8 cellular contexts compared by ENCODE assay signal in genomic region chr15:67091966-67092677, GRCh38. TPM values are rescaled to one million over a fixed set of nuclear protein-coding genes. Genes with fewer than 3 reads are reported as not detected.
A peak's percentile ranks its signal among the peaks of the same experiment; 100 is the strongest.
DNase-seq lines count a peak whose midpoint lies in the region; ATAC-seq and TF ChIP-seq lines count a peak whose summit lies in the region.
"Had no signal": no experiment of that assay in that cellular context is flagged by ENCODE, and none has a peak within 500 bp of the region (broad histone marks: within the 10 kb centered on the region; RNA-seq: fewer than 3 reads in every experiment).

No MANE protein-coding gene starts in this region.

- no peak for TF ChIP-seq EP300 in esophagus muscularis mucosa (IDR thresholded peaks at IDR 0.05)

- ATAC-seq in HG02852 (IDR thresholded peaks at IDR 0.05; ENCODE audit: unreplicated experiment) (peak; percentile 11), RWPE2 (ENCODE audit: low read depth) (no peak), gastrocnemius medialis (no peak), HG03439 (IDR thresholded peaks at IDR 0.05; ENCODE audit: unreplicated experiment) (no peak)

- TF ChIP-seq POLR2A in esophagus muscularis mucosa (IDR thresholded peaks at IDR 0.05; ENCODE audit: low read depth): no peak
- TF ChIP-seq POLR2A in gastrocnemius medialis (IDR thresholded peaks at IDR 0.05): no peak

- 58% methylated on average over 7 of the region's 7 CpGs for WGBS in esophagus muscularis mucosa

- in situ Hi-C loops in gastrocnemius medialis (cut with MboI; ENCODE audit: low sequenced_read_pairs in 4 of 4): no loop called here

- H3K4me3 ChIP-seq in RWPE2 (ENCODE audit: severe bottlenecking) (no peak overlapping the region), esophagus muscularis mucosa (no peak overlapping the region), gastrocnemius medialis (no peak overlapping the region)

- DNase-seq in RWPE2 (ENCODE audit: low spot score) (no peak), esophagus muscularis mucosa (ENCODE audit: extremely low spot score) (no peak), gastrocnemius medialis (no peak), NCI-H82 treated with DMSO at 0.1 percent for 48 hours (lab: John Stamatoyannopoulos, UW; ENCODE audit: unreplicated experiment) (no peak)
- no peak for DNase-seq in stimulated activated CD4-positive, alpha-beta T cell treated with anti-CD3 and anti-CD28 coated beads, Interleukin-4, amount 100 ng/mL, for 24 hours
- DNase-seq: anterior cingulate cortex had no signal

- H3K36me3 ChIP-seq in RWPE2 (ENCODE audit: low read depth) (peaks cover 56% of the 10 kb centered on the region), esophagus muscularis mucosa (peaks cover 0 to 23% (median 11%) of the 10 kb centered on the region in 4 donors), gastrocnemius medialis (no peaks in the 10 kb centered on the region)

- peaks cover 86% of the 10 kb centered on the region for H3K4me1 ChIP-seq in RWPE2 (ENCODE audit: insufficient read depth, poor library complexity, severe bottlenecking)
- H3K4me1 ChIP-seq in esophagus muscularis mucosa: peaks cover 58 to 82% (median 73%) of the 10 kb centered on the region in 4 donors
- H3K4me1 ChIP-seq in gastrocnemius medialis: peaks cover 65 to 74% of the 10 kb centered on the region in 2 donors

- H3K27ac ChIP-seq in RWPE2 (ENCODE audit: poor library complexity, severe bottlenecking): peak overlapping the region; percentile 49
- peak overlapping the region; percentile 24 to 58 (median 42) for H3K27ac ChIP-seq in esophagus muscularis mucosa (replicated peaks in 1 of 4)
- peak overlapping the region; percentile 79 to 98 (median 90) for H3K27ac ChIP-seq in gastrocnemius medialis

- H3K27me3 ChIP-seq in RWPE2 (ENCODE audit: insufficient read depth, poor library complexity, severe bottlenecking) (no peaks in the 10 kb centered on the region), esophagus muscularis mucosa (no peaks in the 10 kb centered on the region), gastrocnemius medialis (no peaks in the 10 kb centered on the region)

- intact Hi-C loops in esophagus muscularis mucosa (cut with DNase I): no loop called here
- intact Hi-C loops in gastrocnemius medialis (cut with DNase I; ENCODE audit: low total_unique reads): no loop called here

- H3K9me3 ChIP-seq in RWPE2 (ENCODE audit: severe bottlenecking) (no peaks in the 10 kb centered on the region), esophagus muscularis mucosa (no peaks in the 10 kb centered on the region), gastrocnemius medialis (no peaks in the 10 kb centered on the region)

- no peak for TF ChIP-seq CTCF in RWPE2 (IDR thresholded peaks at IDR 0.05; ENCODE audit: poor library complexity, severe bottlenecking)
- TF ChIP-seq CTCF in esophagus muscularis mucosa (IDR thresholded peaks at IDR 0.05): no peak
- no peak for TF ChIP-seq CTCF in gastrocnemius medialis (IDR thresholded peaks at IDR 0.05 in 4 of 5, conservative IDR thresholded peaks at IDR 0.05 in 1 of 5)

RNA-seq across cellular contexts. Expression of gene SMAD3, which starts 26.7 kb away (rescaled TPM):
- 10 to 100 TPM; 21.2 to 32.3 (median 24.2) TPM for total RNA-seq in esophagus muscularis mucosa
- 10 to 100 TPM; 15.9 to 61.7 (median 26.3) TPM for total RNA-seq in gastrocnemius medialis
